In the genomic region with DNA sequence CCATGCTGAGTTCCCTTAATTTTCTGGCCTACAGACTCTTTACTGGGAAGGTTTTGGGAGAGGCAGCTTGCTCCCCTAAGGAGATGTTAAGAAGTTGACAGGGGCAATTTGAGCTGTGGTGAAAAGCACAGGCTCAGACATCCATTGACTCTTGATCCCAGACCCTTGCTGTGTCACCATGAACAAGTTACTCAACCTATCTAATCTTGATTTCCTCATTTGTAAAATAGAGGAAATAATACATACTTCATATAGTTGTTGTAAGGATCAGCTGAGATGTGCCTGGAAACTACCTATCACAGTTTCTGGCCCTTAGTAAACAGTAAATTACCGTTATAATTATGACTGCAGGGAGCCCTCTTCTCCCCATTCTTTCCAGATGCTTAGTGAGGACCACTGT, we compare ENCODE assay signal across 31 cellular contexts. TPM values are rescaled to one million over a fixed set of nuclear protein-coding genes. Genes with fewer than 3 reads are reported as not detected.
"Had no signal": no experiment of that assay in that cellular context is flagged by ENCODE, and none has a peak within 500 bp of the region (broad histone marks: within the 10 kb centered on the region; RNA-seq: fewer than 3 reads in every experiment).

No MANE protein-coding gene starts in this region.

- H3K4me2 ChIP-seq: KMS-11 had no signal

- H3K36me3 Mint-ChIP-seq: activated naive CD4-positive, alpha-beta T cell treated with anti-CD3 and anti-CD28 coated beads, Interleukin-2, amount 50 U/mL, for 24 hours; activated naive CD8-positive, alpha-beta T cell treated with anti-CD3 and anti-CD28 coated beads, Interleukin-2, amount 10 ng/mL, durations not matched to agents 7 days and 5 days had no signal

- FAIRE-seq: TTC549 had no signal

- H3K27me3 ChIP-seq: ascending aorta had no signal

- H3K9me3 ChIP-seq: ascending aorta had no signal

- H3K4me3 ChIP-seq: ascending aorta, cardiac muscle cell had no signal

- H3K27ac Mint-ChIP-seq: activated CD4-positive, alpha-beta T cell treated with anti-CD3 and anti-CD28 coated beads, Interleukin-2, amount 10 ng/mL, durations not matched to agents 7 days and 5 days; activated CD8-positive, alpha-beta T cell treated with anti-CD3 and anti-CD28 coated beads, Interleukin-2, amount 10 ng/mL, durations not matched to agents 7 days and 5 days; activated naive CD4-positive, alpha-beta T cell treated with anti-CD3 and anti-CD28 coated beads, Interleukin-2, amount 50 U/mL, for 24 hours; activated naive CD8-positive, alpha-beta T cell treated with anti-CD3 and anti-CD28 coated beads, Interleukin-2, amount 10 ng/mL, durations not matched to agents 7 days and 5 days; activated T-cell treated with anti-CD3 and anti-CD28 coated beads, Interleukin-2, amount 50 U/mL, for 24 hours; activated T-helper 2 cell treated with anti-CD3 and anti-CD28 coated beads, Interferon-gamma antibody, Interleukin-2, Interleukin-4, amounts not matched to agents 10 μg/mL and 5 μg/mL and 100 μg/mL, durations not matched to agents 14 hours and 24 hours and 36 hours had no signal

- H3K9me3 Mint-ChIP-seq: activated CD4-positive, alpha-beta T cell treated with anti-CD3 and anti-CD28 coated beads, Interleukin-2, amount 10 ng/mL, durations not matched to agents 7 days and 5 days; activated naive CD4-positive, alpha-beta T cell treated with anti-CD3 and anti-CD28 coated beads, Interleukin-2, amount 50 U/mL, for 24 hours; activated naive CD8-positive, alpha-beta T cell treated with anti-CD3 and anti-CD28 coated beads, Interleukin-2, amount 10 ng/mL, durations not matched to agents 7 days and 5 days; activated T-cell treated with anti-CD3 and anti-CD28 coated beads, Interleukin-2, amount 50 U/mL, for 24 hours; activated T-helper 2 cell treated with anti-CD3 and anti-CD28 coated beads, Interferon-gamma antibody, Interleukin-2, Interleukin-4, amounts not matched to agents 10 μg/mL and 5 μg/mL and 100 μg/mL, durations not matched to agents 14 hours and 24 hours and 36 hours; central memory CD8-positive, alpha-beta T cell had no signal

- ATAC-seq: activated CD8-positive, alpha-beta T cell treated with anti-CD3 and anti-CD28 coated beads, Interleukin-2, amount 10 ng/mL, durations not matched to agents 7 days and 5 days; Panc1 had no signal

- H3K4me3 Mint-ChIP-seq: activated CD4-positive, alpha-beta T cell treated with anti-CD3 and anti-CD28 coated beads, Interleukin-2, amount 10 ng/mL, durations not matched to agents 7 days and 5 days; activated CD8-positive, alpha-beta T cell treated with anti-CD3 and anti-CD28 coated beads, Interleukin-2, amount 10 ng/mL, durations not matched to agents 7 days and 5 days; activated naive CD4-positive, alpha-beta T cell treated with anti-CD3 and anti-CD28 coated beads, Interleukin-2, amount 50 U/mL, for 24 hours; activated naive CD8-positive, alpha-beta T cell treated with anti-CD3 and anti-CD28 coated beads, Interleukin-2, amount 10 ng/mL, durations not matched to agents 7 days and 5 days; activated T-cell treated with anti-CD3 and anti-CD28 coated beads, Interleukin-2, amount 50 U/mL, for 24 hours; central memory CD8-positive, alpha-beta T cell had no signal

- H3K27ac ChIP-seq: ascending aorta, cardiac muscle cell, KMS-11 had no signal

- DNase-seq: activated CD4-positive, alpha-beta T cell treated with anti-CD3 and anti-CD28 coated beads, Interleukin-2, amount 10 ng/mL, durations not matched to agents 7 days and 5 days; activated CD4-positive, alpha-beta T cell treated with anti-CD3 and anti-CD28 coated beads, Interleukin-2, amount 50 U/mL, for 48 hours; activated CD8-positive, alpha-beta T cell treated with anti-CD3 and anti-CD28 coated beads, Interleukin-2, amount 10 ng/mL, durations not matched to agents 7 days and 5 days; activated gamma-delta T cell; activated naive CD4-positive, alpha-beta T cell treated with Interleukin-2 at 50 U/mL for 16 hours; activated naive CD8-positive, alpha-beta T cell treated with anti-CD3 and anti-CD28 coated beads, Interleukin-2, amount 10 ng/mL, durations not matched to agents 7 days and 5 days; activated T-cell treated with anti-CD3 and anti-CD28 coated beads, Interleukin-2, amount 50 U/mL, for 24 hours; amygdala; MM.1S; NCI-H1092; NCI-H1436 treated with DMSO at 0.1 percent for 48 hours; NCI-H1694 treated with DMSO at 0.1 percent for 48 hours; NCI-H2029; NCI-H345; NCI-H524 treated with DMSO at 0.1 percent for 48 hours; RPMI8226; SHP77 treated with DMSO at 0.1 percent for 48 hours had no signal

- H3K4me1 ChIP-seq: ascending aorta had no signal

- H3K36me3 ChIP-seq: ascending aorta, cardiac muscle cell had no signal

- H3K9ac ChIP-seq: KMS-11 had no signal

RNA-seq across cellular contexts. Expression of a gene that starts 16.5 kb away (rescaled TPM):
- total RNA-seq: activated CD4-positive, alpha-beta T cell treated with anti-CD3 and anti-CD28 coated beads, Interleukin-2, amount 10 ng/mL, durations not matched to agents 7 days and 5 days; activated CD8-positive, alpha-beta T cell treated with anti-CD3 and anti-CD28 coated beads, Interleukin-2, amount 10 ng/mL, durations not matched to agents 7 days and 5 days; activated naive CD8-positive, alpha-beta T cell treated with anti-CD3 and anti-CD28 coated beads, Interleukin-2, amount 10 ng/mL, durations not matched to agents 7 days and 5 days; activated T-helper 2 cell treated with anti-CD3 and anti-CD28 coated beads, Interferon-gamma antibody, Interleukin-2, Interleukin-4, amounts not matched to agents 10 μg/mL and 5 μg/mL and 100 μg/mL, durations not matched to agents 14 hours and 24 hours and 36 hours; ascending aorta; cardiac muscle cell; chondrocyte; LHCN-M2; NCI-H460; T-helper 1 cell treated with Interleukin-12 subunit alpha and Interleukin-12 subunit beta and Interleukin-4 antibody, amounts not matched to agents 30 ng/mL and 1 ng/mL, for 36 hours; T-helper 2 cell treated with Interferon-gamma antibody and Interleukin-4, amounts not matched to agents 100 ng/mL and 5 ng/mL, for 36 hours had no signal
- polyA plus RNA-seq: adipose tissue, cardiac muscle cell had no signal

RNA-seq across cellular contexts. Expression of a gene that starts 21.8 kb away (rescaled TPM):
- total RNA-seq: LHCN-M2 had no signal

RNA-seq across cellular contexts. Expression of a gene that starts 45.5 kb away (rescaled TPM):
- total RNA-seq: activated CD4-positive, alpha-beta T cell treated with anti-CD3 and anti-CD28 coated beads, Interleukin-2, amount 10 ng/mL, durations not matched to agents 7 days and 5 days; activated CD8-positive, alpha-beta T cell treated with anti-CD3 and anti-CD28 coated beads, Interleukin-2, amount 10 ng/mL, durations not matched to agents 7 days and 5 days; activated naive CD8-positive, alpha-beta T cell treated with anti-CD3 and anti-CD28 coated beads, Interleukin-2, amount 10 ng/mL, durations not matched to agents 7 days and 5 days; activated T-helper 2 cell treated with anti-CD3 and anti-CD28 coated beads, Interferon-gamma antibody, Interleukin-2, Interleukin-4, amounts not matched to agents 10 μg/mL and 5 μg/mL and 100 μg/mL, durations not matched to agents 14 hours and 24 hours and 36 hours; ascending aorta; cardiac muscle cell; chondrocyte; LHCN-M2; NCI-H460; T-helper 1 cell treated with Interleukin-12 subunit alpha and Interleukin-12 subunit beta and Interleukin-4 antibody, amounts not matched to agents 30 ng/mL and 1 ng/mL, for 36 hours; T-helper 2 cell treated with Interferon-gamma antibody and Interleukin-4, amounts not matched to agents 100 ng/mL and 5 ng/mL, for 36 hours had no signal
- polyA plus RNA-seq: cardiac muscle cell had no signal
